ENCODE assay signal across 1 cellular context in the genomic region with DNA sequence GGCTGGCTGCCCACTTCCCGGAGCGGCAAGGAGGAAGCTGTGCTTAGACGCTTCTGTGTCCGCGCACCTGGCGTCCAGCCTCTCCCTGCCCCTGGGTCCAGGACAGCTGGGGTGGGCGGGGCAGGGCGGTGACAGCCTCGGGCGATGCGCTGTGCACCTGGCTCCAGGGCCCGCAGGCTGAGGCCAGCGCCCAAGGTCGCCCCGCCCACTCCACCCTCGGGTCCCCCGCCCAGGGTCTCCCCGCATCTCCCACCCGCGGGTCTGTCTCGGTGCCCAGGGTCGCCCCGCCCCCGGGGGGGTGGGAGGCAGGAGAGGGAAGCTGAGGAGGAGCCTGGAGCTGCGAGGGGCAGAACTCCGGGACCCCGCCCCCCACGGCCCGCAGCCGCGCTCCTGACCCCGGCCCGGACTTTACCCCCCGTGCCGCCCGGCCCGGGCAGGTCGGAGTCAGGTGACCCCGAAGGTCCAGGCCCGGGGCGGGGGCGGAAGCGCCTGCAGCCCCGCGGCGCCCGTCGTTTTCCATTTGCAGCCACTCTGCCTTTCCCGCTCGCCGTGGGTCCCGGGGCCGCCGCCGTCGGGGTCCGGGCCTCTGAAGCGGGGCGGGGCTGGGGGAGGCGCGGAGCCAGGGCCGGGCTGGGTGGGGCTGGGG.
TF ChIP-seq lines count a peak whose summit lies in the region.

A gene with protein sequence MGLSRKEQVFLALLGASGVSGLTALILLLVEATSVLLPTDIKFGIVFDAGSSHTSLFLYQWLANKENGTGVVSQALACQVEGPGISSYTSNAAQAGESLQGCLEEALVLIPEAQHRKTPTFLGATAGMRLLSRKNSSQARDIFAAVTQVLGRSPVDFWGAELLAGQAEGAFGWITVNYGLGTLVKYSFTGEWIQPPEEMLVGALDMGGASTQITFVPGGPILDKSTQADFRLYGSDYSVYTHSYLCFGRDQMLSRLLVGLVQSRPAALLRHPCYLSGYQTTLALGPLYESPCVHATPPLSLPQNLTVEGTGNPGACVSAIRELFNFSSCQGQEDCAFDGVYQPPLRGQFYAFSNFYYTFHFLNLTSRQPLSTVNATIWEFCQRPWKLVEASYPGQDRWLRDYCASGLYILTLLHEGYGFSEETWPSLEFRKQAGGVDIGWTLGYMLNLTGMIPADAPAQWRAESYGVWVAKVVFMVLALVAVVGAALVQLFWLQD (minus strand): TSS at position 69 of the 646 bp plus-strand sequence. CDS start 3,072 bp downstream, outside the sequence.

TF ChIP-seq in HepG2, 621 proteins besides CTCF, POLR2A, EP300 and RAD21 (continued from another document and continues in another):
- TF ChIP-seq, protein P1, sequence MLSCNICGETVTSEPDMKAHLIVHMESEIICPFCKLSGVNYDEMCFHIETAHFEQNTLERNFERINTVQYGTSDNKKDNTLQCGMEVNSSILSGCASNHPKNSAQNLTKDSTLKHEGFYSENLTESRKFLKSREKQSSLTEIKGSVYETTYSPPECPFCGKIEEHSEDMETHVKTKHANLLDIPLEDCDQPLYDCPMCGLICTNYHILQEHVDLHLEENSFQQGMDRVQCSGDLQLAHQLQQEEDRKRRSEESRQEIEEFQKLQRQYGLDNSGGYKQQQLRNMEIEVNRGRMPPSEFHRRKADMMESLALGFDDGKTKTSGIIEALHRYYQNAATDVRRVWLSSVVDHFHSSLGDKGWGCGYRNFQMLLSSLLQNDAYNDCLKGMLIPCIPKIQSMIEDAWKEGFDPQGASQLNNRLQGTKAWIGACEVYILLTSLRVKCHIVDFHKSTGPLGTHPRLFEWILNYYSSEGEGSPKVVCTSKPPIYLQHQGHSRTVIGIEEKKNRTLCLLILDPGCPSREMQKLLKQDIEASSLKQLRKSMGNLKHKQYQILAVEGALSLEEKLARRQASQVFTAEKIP (CRISPR knock-in tag; IDR thresholded peaks at IDR 0.05; ENCODE audit: borderline replicate concordance), result no peak
- TF ChIP-seq ZNF776 (CRISPR knock-in tag; IDR thresholded peaks at IDR 0.05) (no peak), NKX3-1 (CRISPR knock-in tag; IDR thresholded peaks at IDR 0.05) (no peak), NCOA5 (CRISPR knock-in tag; IDR thresholded peaks at IDR 0.05) (no peak), ATF7 (IDR thresholded peaks at IDR 0.05) (no peak), ATF7 (CRISPR knock-in tag; IDR thresholded peaks at IDR 0.05) (no peak), FIP1L1 (IDR thresholded peaks at IDR 0.05; ENCODE audit: borderline replicate concordance, insufficient read depth, low read depth, low read length) (no peak), ZFP36L2 (CRISPR knock-in tag; IDR thresholded peaks at IDR 0.05) (no peak), FOXK2 (IDR thresholded peaks at IDR 0.05) (no peak), SP4 (CRISPR knock-in tag; IDR thresholded peaks at IDR 0.05) (peak; percentile 85), ZNF24 (IDR thresholded peaks at IDR 0.05) (no peak), BRD4 (CRISPR knock-in tag; IDR thresholded peaks at IDR 0.05) (no peak), CBX1 (IDR thresholded peaks at IDR 0.05; ENCODE audit: low read depth) (peak; percentile 49), ZFP82 (CRISPR knock-in tag; IDR thresholded peaks at IDR 0.05; ENCODE audit: borderline replicate concordance) (no peak), ZNF619 (CRISPR knock-in tag; IDR thresholded peaks at IDR 0.05) (no peak), NFATC3 (CRISPR knock-in tag; IDR thresholded peaks at IDR 0.05) (no peak), ZNF720 (CRISPR knock-in tag; IDR thresholded peaks at IDR 0.05) (no peak), HOXA5 (CRISPR knock-in tag; IDR thresholded peaks at IDR 0.05) (peak; percentile 64), ZFY (CRISPR knock-in tag; IDR thresholded peaks at IDR 0.05) (peak; percentile 72), KAT7 (CRISPR knock-in tag; IDR thresholded peaks at IDR 0.05; ENCODE audit: borderline replicate concordance) (no peak), ZMYM3 (CRISPR knock-in tag; IDR thresholded peaks at IDR 0.05) (no peak; the same call in 1 of the 2 replicates), ZNF678 (CRISPR knock-in tag; IDR thresholded peaks at IDR 0.05) (no peak), PTBP1 (IDR thresholded peaks at IDR 0.05; ENCODE audit: low read depth, low read length, poor library complexity, severe bottlenecking) (no peak), ZBTB3 (CRISPR knock-in tag; IDR thresholded peaks at IDR 0.05; ENCODE audit: borderline replicate concordance, low read depth) (no peak), KLF16 (CRISPR knock-in tag; IDR thresholded peaks at IDR 0.05) (peak in 1 of 2 experiments; percentile 60; a peak in 2 of 4 replicates), ZNF143 (CRISPR knock-in tag; IDR thresholded peaks at IDR 0.05) (no peak), NR3C1 (CRISPR knock-in tag; IDR thresholded peaks at IDR 0.05) (no peak), AKAP8 (CRISPR knock-in tag; IDR thresholded peaks at IDR 0.05) (0 out of 2 replicates have a peak, but pooled peaks have one; percentile 31), MIER3 (CRISPR knock-in tag; IDR thresholded peaks at IDR 0.05; ENCODE audit: borderline replicate concordance) (no peak), ZNF230 (CRISPR knock-in tag; IDR thresholded peaks at IDR 0.05) (no peak), MED1 (CRISPR knock-in tag; IDR thresholded peaks at IDR 0.05) (peak; percentile 75), RXRA (CRISPR knock-in tag; IDR thresholded peaks at IDR 0.05) (peak; percentile 83; the same call in 1 of the 2 replicates)
- TF ChIP-seq, protein P2, sequence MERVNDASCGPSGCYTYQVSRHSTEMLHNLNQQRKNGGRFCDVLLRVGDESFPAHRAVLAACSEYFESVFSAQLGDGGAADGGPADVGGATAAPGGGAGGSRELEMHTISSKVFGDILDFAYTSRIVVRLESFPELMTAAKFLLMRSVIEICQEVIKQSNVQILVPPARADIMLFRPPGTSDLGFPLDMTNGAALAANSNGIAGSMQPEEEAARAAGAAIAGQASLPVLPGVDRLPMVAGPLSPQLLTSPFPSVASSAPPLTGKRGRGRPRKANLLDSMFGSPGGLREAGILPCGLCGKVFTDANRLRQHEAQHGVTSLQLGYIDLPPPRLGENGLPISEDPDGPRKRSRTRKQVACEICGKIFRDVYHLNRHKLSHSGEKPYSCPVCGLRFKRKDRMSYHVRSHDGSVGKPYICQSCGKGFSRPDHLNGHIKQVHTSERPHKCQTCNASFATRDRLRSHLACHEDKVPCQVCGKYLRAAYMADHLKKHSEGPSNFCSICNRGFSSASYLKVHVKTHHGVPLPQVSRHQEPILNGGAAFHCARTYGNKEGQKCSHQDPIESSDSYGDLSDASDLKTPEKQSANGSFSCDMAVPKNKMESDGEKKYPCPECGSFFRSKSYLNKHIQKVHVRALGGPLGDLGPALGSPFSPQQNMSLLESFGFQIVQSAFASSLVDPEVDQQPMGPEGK (CRISPR knock-in tag; IDR thresholded peaks at IDR 0.05), result peak; percentile 90
- TF ChIP-seq, protein P3, sequence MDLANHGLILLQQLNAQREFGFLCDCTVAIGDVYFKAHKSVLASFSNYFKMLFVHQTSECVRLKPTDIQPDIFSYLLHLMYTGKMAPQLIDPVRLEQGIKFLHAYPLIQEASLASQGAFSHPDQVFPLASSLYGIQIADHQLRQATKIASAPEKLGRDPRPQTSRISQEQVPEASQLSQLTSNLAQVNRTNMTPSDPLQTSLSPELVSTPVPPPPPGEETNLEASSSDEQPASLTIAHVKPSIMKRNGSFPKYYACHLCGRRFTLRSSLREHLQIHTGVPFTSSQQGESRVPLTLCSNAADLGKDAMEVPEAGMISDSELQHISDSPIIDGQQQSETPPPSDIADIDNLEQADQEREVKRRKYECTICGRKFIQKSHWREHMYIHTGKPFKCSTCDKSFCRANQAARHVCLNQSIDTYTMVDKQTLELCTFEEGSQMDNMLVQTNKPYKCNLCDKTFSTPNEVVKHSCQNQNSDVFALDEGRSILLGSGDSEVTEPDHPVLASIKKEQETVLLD (CRISPR knock-in tag; IDR thresholded peaks at IDR 0.05; ENCODE audit: low read depth), result peak; percentile 97
- TF ChIP-seq, protein P4, sequence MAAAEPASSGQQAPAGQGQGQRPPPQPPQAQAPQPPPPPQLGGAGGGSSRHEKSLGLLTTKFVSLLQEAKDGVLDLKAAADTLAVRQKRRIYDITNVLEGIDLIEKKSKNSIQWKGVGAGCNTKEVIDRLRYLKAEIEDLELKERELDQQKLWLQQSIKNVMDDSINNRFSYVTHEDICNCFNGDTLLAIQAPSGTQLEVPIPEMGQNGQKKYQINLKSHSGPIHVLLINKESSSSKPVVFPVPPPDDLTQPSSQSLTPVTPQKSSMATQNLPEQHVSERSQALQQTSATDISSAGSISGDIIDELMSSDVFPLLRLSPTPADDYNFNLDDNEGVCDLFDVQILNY (CRISPR knock-in tag; conservative IDR thresholded peaks at IDR 0.05), result no peak
- TF ChIP-seq, protein P5, sequence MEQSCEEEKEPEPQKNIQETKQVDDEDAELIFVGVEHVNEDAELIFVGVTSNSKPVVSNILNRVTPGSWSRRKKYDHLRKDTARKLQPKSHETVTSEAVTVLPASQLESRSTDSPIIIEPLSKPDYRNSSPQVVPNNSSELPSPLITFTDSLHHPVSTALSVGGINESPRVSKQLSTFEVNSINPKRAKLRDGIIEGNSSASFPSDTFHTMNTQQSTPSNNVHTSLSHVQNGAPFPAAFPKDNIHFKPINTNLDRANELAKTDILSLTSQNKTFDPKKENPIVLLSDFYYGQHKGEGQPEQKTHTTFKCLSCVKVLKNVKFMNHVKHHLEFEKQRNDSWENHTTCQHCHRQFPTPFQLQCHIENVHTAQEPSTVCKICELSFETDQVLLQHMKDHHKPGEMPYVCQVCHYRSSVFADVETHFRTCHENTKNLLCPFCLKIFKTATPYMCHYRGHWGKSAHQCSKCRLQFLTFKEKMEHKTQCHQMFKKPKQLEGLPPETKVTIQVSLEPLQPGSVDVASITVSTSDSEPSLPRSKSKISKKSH (CRISPR knock-in tag; IDR thresholded peaks at IDR 0.05; ENCODE audit: borderline replicate concordance), result no peak
- TF ChIP-seq, protein P6, sequence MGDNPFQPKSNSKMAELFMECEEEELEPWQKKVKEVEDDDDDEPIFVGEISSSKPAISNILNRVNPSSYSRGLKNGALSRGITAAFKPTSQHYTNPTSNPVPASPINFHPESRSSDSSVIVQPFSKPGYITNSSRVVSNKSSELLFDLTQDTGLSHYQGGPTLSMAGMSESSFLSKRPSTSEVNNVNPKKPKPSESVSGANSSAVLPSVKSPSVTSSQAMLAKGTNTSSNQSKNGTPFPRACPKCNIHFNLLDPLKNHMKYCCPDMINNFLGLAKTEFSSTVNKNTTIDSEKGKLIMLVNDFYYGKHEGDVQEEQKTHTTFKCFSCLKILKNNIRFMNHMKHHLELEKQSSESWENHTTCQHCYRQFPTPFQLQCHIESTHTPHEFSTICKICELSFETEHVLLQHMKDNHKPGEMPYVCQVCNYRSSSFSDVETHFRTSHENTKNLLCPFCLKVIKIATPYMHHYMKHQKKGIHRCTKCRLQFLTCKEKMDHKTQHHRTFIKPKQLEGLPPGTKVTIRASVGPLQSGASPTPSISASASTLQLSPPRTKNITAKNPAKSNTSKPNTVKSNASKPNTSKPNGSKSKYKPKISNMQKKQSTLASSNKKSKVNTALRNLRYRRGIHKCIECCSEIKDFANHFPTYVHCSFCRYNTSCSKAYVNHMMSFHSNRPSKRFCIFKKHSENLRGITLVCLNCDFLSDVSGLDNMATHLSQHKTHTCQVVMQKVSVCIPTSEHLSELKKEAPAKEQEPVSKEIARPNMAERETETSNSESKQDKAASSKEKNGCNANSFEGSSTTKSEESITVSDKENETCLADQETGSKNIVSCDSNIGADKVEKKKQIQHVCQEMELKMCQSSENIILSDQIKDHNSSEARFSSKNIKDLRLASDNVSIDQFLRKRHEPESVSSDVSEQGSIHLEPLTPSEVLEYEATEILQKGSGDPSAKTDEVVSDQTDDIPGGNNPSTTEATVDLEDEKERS (CRISPR knock-in tag; IDR thresholded peaks at IDR 0.05), result no peak
- TF ChIP-seq, protein P7, sequence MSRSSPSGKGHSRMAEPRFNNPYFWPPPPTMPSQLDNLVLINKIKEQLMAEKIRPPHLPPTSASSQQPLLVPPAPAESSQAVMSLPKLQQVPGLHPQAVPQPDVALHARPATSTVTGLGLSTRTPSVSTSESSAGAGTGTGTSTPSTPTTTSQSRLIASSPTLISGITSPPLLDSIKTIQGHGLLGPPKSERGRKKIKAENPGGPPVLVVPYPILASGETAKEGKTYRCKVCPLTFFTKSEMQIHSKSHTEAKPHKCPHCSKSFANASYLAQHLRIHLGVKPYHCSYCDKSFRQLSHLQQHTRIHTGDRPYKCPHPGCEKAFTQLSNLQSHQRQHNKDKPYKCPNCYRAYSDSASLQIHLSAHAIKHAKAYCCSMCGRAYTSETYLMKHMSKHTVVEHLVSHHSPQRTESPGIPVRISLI (CRISPR knock-in tag; IDR thresholded peaks at IDR 0.05; ENCODE audit: borderline replicate concordance), result no peak
- TF ChIP-seq, protein P8, sequence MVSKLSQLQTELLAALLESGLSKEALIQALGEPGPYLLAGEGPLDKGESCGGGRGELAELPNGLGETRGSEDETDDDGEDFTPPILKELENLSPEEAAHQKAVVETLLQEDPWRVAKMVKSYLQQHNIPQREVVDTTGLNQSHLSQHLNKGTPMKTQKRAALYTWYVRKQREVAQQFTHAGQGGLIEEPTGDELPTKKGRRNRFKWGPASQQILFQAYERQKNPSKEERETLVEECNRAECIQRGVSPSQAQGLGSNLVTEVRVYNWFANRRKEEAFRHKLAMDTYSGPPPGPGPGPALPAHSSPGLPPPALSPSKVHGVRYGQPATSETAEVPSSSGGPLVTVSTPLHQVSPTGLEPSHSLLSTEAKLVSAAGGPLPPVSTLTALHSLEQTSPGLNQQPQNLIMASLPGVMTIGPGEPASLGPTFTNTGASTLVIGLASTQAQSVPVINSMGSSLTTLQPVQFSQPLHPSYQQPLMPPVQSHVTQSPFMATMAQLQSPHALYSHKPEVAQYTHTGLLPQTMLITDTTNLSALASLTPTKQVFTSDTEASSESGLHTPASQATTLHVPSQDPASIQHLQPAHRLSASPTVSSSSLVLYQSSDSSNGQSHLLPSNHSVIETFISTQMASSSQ (IDR thresholded peaks at IDR 0.05; ENCODE audit: low read depth), result no peak
- TF ChIP-seq, protein P8 (CRISPR knock-in tag; IDR thresholded peaks at IDR 0.05; ENCODE audit: borderline replicate concordance), result no peak; the same call in 1 of the 2 replicates
